ENCODE assay signal across 21 cellular contexts in the genomic region with DNA sequence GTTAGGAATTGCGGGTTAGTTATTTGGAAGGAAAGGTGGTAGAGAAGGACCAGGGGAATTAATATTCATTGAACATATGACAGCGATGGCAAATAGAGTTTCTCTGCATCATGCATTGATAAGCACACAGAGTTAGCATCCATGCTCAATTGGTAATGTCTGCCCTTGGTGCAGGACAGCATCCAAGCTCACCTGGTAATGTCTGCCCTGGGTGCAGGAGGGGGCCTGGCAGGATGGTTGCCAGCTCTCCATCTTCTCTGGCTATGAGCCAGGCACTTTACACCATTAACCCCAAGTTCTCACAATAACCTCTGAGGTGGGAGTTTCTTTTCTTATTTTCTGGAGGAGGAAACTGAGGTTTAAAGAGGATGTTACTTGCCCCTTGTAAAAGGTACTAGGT.
"Had no signal": no experiment of that assay in that cellular context is flagged by ENCODE, and none has a peak within 500 bp of the region (broad histone marks: within the 10 kb centered on the region; RNA-seq: fewer than 3 reads in every experiment).

No MANE protein-coding gene starts in this region.

- H3K4me3 ChIP-seq: cardiac muscle cell, heart right ventricle, ovary, psoas muscle, right atrium auricular region, tibial artery had no signal

- H3K4me3 Mint-ChIP-seq: activated T-cell treated with anti-CD3 and anti-CD28 coated beads, Interleukin-2, amount 50 U/mL, for 24 hours; activated T-helper 17 cell treated with anti-CD3 and anti-CD28 coated beads, Interleukin-2, amount 50 U/mL, for 72 hours; dendritic cell treated with granulocyte-macrophage colony-stimulating factor and Interleukin-4, amounts not matched to agents 40 ng/mL and 50 ng/mL, for 4 days; memory B cell; natural killer cell treated with Interleukin-12 subunit alpha and Interleukin-12 subunit beta and Interleukin-15 and Interleukin-18, amount 100 ng/mL, for 72 hours; stimulated activated naive CD8-positive, alpha-beta T cell treated with anti-CD3 and anti-CD28 coated beads, Interleukin-15, amount 100 ng/mL, for 72 hours had no signal

- H3K4me1 ChIP-seq: heart right ventricle, psoas muscle, right atrium auricular region, tibial artery had no signal

- H3K27me3 Mint-ChIP-seq: activated T-cell treated with anti-CD3 and anti-CD28 coated beads, Interleukin-2, amount 50 U/mL, for 24 hours; activated T-helper 17 cell treated with anti-CD3 and anti-CD28 coated beads, Interleukin-2, amount 50 U/mL, for 72 hours; stimulated activated naive CD8-positive, alpha-beta T cell treated with anti-CD3 and anti-CD28 coated beads, Interleukin-15, amount 100 ng/mL, for 72 hours had no signal

- DNase-seq: activated CD4-positive, alpha-beta T cell treated with anti-CD3 and anti-CD28 coated beads, Interleukin-2, amount 50 U/mL, for 1 hour; activated CD8-positive, alpha-beta memory T cell treated with anti-CD3 and anti-CD28 coated beads for 24 hours; activated CD8-positive, alpha-beta memory T cell treated with anti-CD3 and anti-CD28 coated beads, Interleukin-2, amount 50 U/mL, for 4 hours; activated naive CD4-positive, alpha-beta T cell treated with Interleukin-2 at 50 U/mL for 16 hours; activated T-cell treated with anti-CD3 and anti-CD28 coated beads, Interleukin-2, amount 50 U/mL, for 24 hours; effector CD4-positive, alpha-beta T cell; heart right ventricle; left colon; ovary; psoas muscle; stimulated activated naive CD8-positive, alpha-beta T cell treated with anti-CD3 and anti-CD28 coated beads, Interleukin-15, amount 100 ng/mL, for 72 hours; tibial artery had no signal

- H3K27ac ChIP-seq: cardiac muscle cell, heart right ventricle, neutrophil, ovary, psoas muscle, right atrium auricular region, tibial artery, VCaP had no signal

- H3K36me3 ChIP-seq: cardiac muscle cell, heart right ventricle, neutrophil, ovary, right atrium auricular region, tibial artery had no signal

- H3K27me3 ChIP-seq: cardiac muscle cell, heart right ventricle, ovary, right atrium auricular region, tibial artery had no signal

- ATAC-seq: activated CD4-positive, CD25-positive, alpha-beta regulatory T cell treated with anti-CD3 and anti-CD28 coated beads, Interleukin-2, amount 50 U/mL, for 24 hours; activated T-helper 17 cell treated with anti-CD3 and anti-CD28 coated beads, Interleukin-2, amount 50 U/mL, for 72 hours; heart right ventricle; left colon; natural killer cell treated with Interleukin-12 subunit alpha and Interleukin-12 subunit beta and Interleukin-15 and Interleukin-18, amount 100 ng/mL, for 72 hours; psoas muscle; stimulated activated naive CD8-positive, alpha-beta T cell treated with anti-CD3 and anti-CD28 coated beads, Interleukin-15, amount 100 ng/mL, for 72 hours had no signal

- H3K4me1 Mint-ChIP-seq: activated T-helper 17 cell treated with anti-CD3 and anti-CD28 coated beads, Interleukin-2, amount 50 U/mL, for 72 hours; memory B cell had no signal

- H3K36me3 Mint-ChIP-seq: memory B cell; natural killer cell treated with Interleukin-12 subunit alpha and Interleukin-12 subunit beta and Interleukin-15 and Interleukin-18, amount 100 ng/mL, for 72 hours had no signal

- H3K9me3 ChIP-seq: heart right ventricle, neutrophil, ovary, psoas muscle, right atrium auricular region, tibial artery had no signal

- H3K27ac Mint-ChIP-seq: activated T-cell treated with anti-CD3 and anti-CD28 coated beads, Interleukin-2, amount 50 U/mL, for 24 hours; activated T-helper 17 cell treated with anti-CD3 and anti-CD28 coated beads, Interleukin-2, amount 50 U/mL, for 72 hours; dendritic cell treated with granulocyte-macrophage colony-stimulating factor and Interleukin-4, amounts not matched to agents 40 ng/mL and 50 ng/mL, for 4 days; memory B cell; natural killer cell treated with Interleukin-12 subunit alpha and Interleukin-12 subunit beta and Interleukin-15 and Interleukin-18, amount 100 ng/mL, for 72 hours; stimulated activated naive CD8-positive, alpha-beta T cell treated with anti-CD3 and anti-CD28 coated beads, Interleukin-15, amount 100 ng/mL, for 72 hours had no signal

- H3K9me3 Mint-ChIP-seq: activated T-cell treated with anti-CD3 and anti-CD28 coated beads, Interleukin-2, amount 50 U/mL, for 24 hours; activated T-helper 17 cell treated with anti-CD3 and anti-CD28 coated beads, Interleukin-2, amount 50 U/mL, for 72 hours; dendritic cell treated with granulocyte-macrophage colony-stimulating factor and Interleukin-4, amounts not matched to agents 40 ng/mL and 50 ng/mL, for 4 days; natural killer cell treated with Interleukin-12 subunit alpha and Interleukin-12 subunit beta and Interleukin-15 and Interleukin-18, amount 100 ng/mL, for 72 hours; stimulated activated naive CD8-positive, alpha-beta T cell treated with anti-CD3 and anti-CD28 coated beads, Interleukin-15, amount 100 ng/mL, for 72 hours had no signal
